18 cellular contexts compared by ENCODE assay signal in genomic region chr5:72145351-72145750, GRCh38. TPM values are rescaled to one million over a fixed set of nuclear protein-coding genes. Genes with fewer than 3 reads are reported as not detected.
DNase-seq lines count a peak whose midpoint lies in the region; ATAC-seq and TF ChIP-seq lines count a peak whose summit lies in the region.
"Had no signal": no experiment of that assay in that cellular context is flagged by ENCODE, and none has a peak within 500 bp of the region (broad histone marks: within the 10 kb centered on the region; RNA-seq: fewer than 3 reads in every experiment).

No MANE protein-coding gene starts in this region.

- no peaks in the 10 kb centered on the region for H3K9me3 Mint-ChIP-seq in activated T-helper 17 cell treated with anti-CD3 and anti-CD28 coated beads, Interleukin-2, amount 50 U/mL, for 72 hours
- H3K9me3 Mint-ChIP-seq: stimulated activated naive B cell treated with anti-CD40 and anti-IgM and Interleukin-4, amounts not matched to agents 10 μg/mL and 1 μg/mL and 100 μg/mL, for 72 hours had no signal

- peak overlapping the region in 2 of 4 donors; percentile 16 to 48 for H3K27ac ChIP-seq in gastrocnemius medialis
- H3K27ac ChIP-seq: SJCRH30 had no signal

- H3K36me3 ChIP-seq in HAP-1 (replicated peaks) (peaks cover 12% of the 10 kb centered on the region), gastrocnemius medialis (no peaks in the 10 kb centered on the region)
- H3K36me3 ChIP-seq: SJCRH30 had no signal

- intact Hi-C loops in gastrocnemius medialis (cut with DNase I; ENCODE audit: low total_unique reads) = loop anchor here (10.0 kb wide), 1 partner anchor 379 kb away; no protein-coding TSS in a partner anchor

- H3K27me3 Mint-ChIP-seq in activated T-helper 17 cell treated with anti-CD3 and anti-CD28 coated beads, Interleukin-2, amount 50 U/mL, for 72 hours = peaks cover 42% of the 10 kb centered on the region

- H3K27ac Mint-ChIP-seq in activated T-helper 17 cell treated with anti-CD3 and anti-CD28 coated beads, Interleukin-2, amount 50 U/mL, for 72 hours = no peak overlapping the region
- H3K27ac Mint-ChIP-seq: activated naive CD8-positive, alpha-beta T cell; stimulated activated naive B cell treated with anti-CD40 and anti-IgM and Interleukin-4, amounts not matched to agents 10 μg/mL and 1 μg/mL and 100 μg/mL, for 72 hours had no signal

- no peaks in the 10 kb centered on the region for H3K36me3 Mint-ChIP-seq in activated T-helper 17 cell treated with anti-CD3 and anti-CD28 coated beads, Interleukin-2, amount 50 U/mL, for 72 hours (ENCODE audit: low read depth)
- H3K36me3 Mint-ChIP-seq: activated naive CD8-positive, alpha-beta T cell; stimulated activated naive B cell treated with anti-CD40 and anti-IgM and Interleukin-4, amounts not matched to agents 10 μg/mL and 1 μg/mL and 100 μg/mL, for 72 hours had no signal

- H3K4me3 ChIP-seq in HAP-1 (no peak overlapping the region), fibroblast of mammary gland (ENCODE audit: control insufficient read depth, low read depth, low read length) (no peak overlapping the region), gastrocnemius medialis (no peak overlapping the region)
- H3K4me3 ChIP-seq: SJCRH30, smooth muscle cell had no signal

- ATAC-seq in SK-N-SH treated with all-trans-retinoic acid at 6 μM for 48 hours = no peak
- peak; percentile 46 to 65 for ATAC-seq in gastrocnemius medialis
- no peak for ATAC-seq in activated CD4-positive, CD25-positive, alpha-beta regulatory T cell treated with anti-CD3 and anti-CD28 coated beads, Interleukin-2, amount 50 U/mL, for 24 hours
- no peak for ATAC-seq in activated T-helper 17 cell treated with anti-CD3 and anti-CD28 coated beads, Interleukin-2, amount 50 U/mL, for 72 hours (replicated peaks)
- ATAC-seq: stimulated activated naive B cell treated with anti-CD40 and anti-IgM and Interleukin-4, amounts not matched to agents 10 μg/mL and 1 μg/mL and 100 μg/mL, for 72 hours had no signal

- TF ChIP-seq CTCF in fibroblast of mammary gland (conservative IDR thresholded peaks at IDR 0.05; ENCODE audit: control insufficient read depth, insufficient read depth, low read depth, low read length) (no peak), gastrocnemius medialis (IDR thresholded peaks at IDR 0.05 in 4 of 5, conservative IDR thresholded peaks at IDR 0.05 in 1 of 5) (no peak)

- H3K27me3 ChIP-seq in HAP-1 (ENCODE audit: low read depth) = no peaks in the 10 kb centered on the region
- H3K27me3 ChIP-seq in gastrocnemius medialis = no peaks in the 10 kb centered on the region
- H3K27me3 ChIP-seq: SJCRH30 had no signal

- TF ChIP-seq POLR2A in gastrocnemius medialis (IDR thresholded peaks at IDR 0.05) = no peak

- H3K9me3 ChIP-seq in HAP-1 (no peaks in the 10 kb centered on the region), gastrocnemius medialis (no peaks in the 10 kb centered on the region)
- H3K9me3 ChIP-seq: SJCRH30 had no signal

- no peak overlapping the region for H3K4me3 Mint-ChIP-seq in activated T-helper 17 cell treated with anti-CD3 and anti-CD28 coated beads, Interleukin-2, amount 50 U/mL, for 72 hours
- H3K4me3 Mint-ChIP-seq: activated naive CD8-positive, alpha-beta T cell; stimulated activated naive B cell treated with anti-CD40 and anti-IgM and Interleukin-4, amounts not matched to agents 10 μg/mL and 1 μg/mL and 100 μg/mL, for 72 hours had no signal

- DNase-seq in HAP-1 (ENCODE audit: low spot score in 2 of 2) = peak; percentile 61 to 99
- DNase-seq in fibroblast of mammary gland (ENCODE audit: low read depth) = peak; percentile 59
- no peak for DNase-seq in gastrocnemius medialis
- DNase-seq in activated naive CD4-positive, alpha-beta T cell treated with anti-CD3 and anti-CD28 coated beads, Interleukin-2, amount 50 U/mL, for 16 hours = no peak
- no peak for DNase-seq in mucosa of gallbladder (ENCODE audit: low spot score)
- DNase-seq: activated CD4-positive, alpha-beta T cell treated with anti-CD3 and anti-CD28 coated beads for 48 hours; AML-193; Calu3; mesendoderm; NCI-H1417 treated with DMSO at 0.1 percent for 48 hours; SJCRH30; stimulated activated naive B cell treated with anti-CD40 and anti-IgM and Interleukin-4, amounts not matched to agents 10 μg/mL and 1 μg/mL and 100 μg/mL, for 72 hours had no signal

- H3K4me1 ChIP-seq in HAP-1 (peaks cover 89% of the 10 kb centered on the region), gastrocnemius medialis (peaks cover 0 to 4% of the 10 kb centered on the region in 2 donors)

- in situ Hi-C loops in HAP-1 (cut with MboI; ENCODE audit: low sequenced_read_pairs) (loop anchor here (10.0 kb wide), 2 partner anchors 99 to 169 kb away; no protein-coding TSS in a partner anchor), gastrocnemius medialis (cut with MboI; ENCODE audit: low sequenced_read_pairs in 4 of 4) (loop anchor here in 2 of 4 donors (25.0 kb wide), 2 partner anchors 392 to 667 kb away; partner anchors contain the start of gene TNPO1 (in 1 of the 2))

- no peaks in the 10 kb centered on the region for H3K4me1 Mint-ChIP-seq in activated T-helper 17 cell treated with anti-CD3 and anti-CD28 coated beads, Interleukin-2, amount 50 U/mL, for 72 hours
- H3K4me1 Mint-ChIP-seq: stimulated activated naive B cell treated with anti-CD40 and anti-IgM and Interleukin-4, amounts not matched to agents 10 μg/mL and 1 μg/mL and 100 μg/mL, for 72 hours had no signal

TF ChIP-seq in SK-N-SH treated with all-trans-retinoic acid at 6 μM for 48 hours, 23 proteins besides CTCF, POLR2A, EP300 and RAD21:
- peak; percentile 42 for TF ChIP-seq ISL1 (CRISPR knock-in tag; IDR thresholded peaks at IDR 0.05)
- TF ChIP-seq PPARA (CRISPR knock-in tag; IDR thresholded peaks at IDR 0.05; ENCODE audit: borderline replicate concordance) = no peak

RNA-seq across cellular contexts. Expression of gene MAP1B, which starts 38.1 kb away (rescaled TPM):
- total RNA-seq in gastrocnemius medialis = 100 to 1,000 TPM in 2 of 4 donors, 10 to 100 TPM in 2; 44.2 to 120 (median 83.4) TPM
- total RNA-seq in activated T-helper 17 cell treated with anti-CD3 and anti-CD28 coated beads, Interleukin-2, amount 50 U/mL, for 72 hours = under 1 TPM; 0.04 to 0.11 TPM
- 81.3 TPM for total RNA-seq in mucosa of gallbladder
- total RNA-seq: OCI-LY7 had no signal

Comparison
In these comparisons a context has a peak if more than half of its experiments do, and no peak if none do; other contexts are left out.
1. DNase-seq: peak in HAP-1 (2 of 2) and fibroblast of mammary gland (single experiment); none in gastrocnemius medialis (0 of 2), activated naive CD4-positive, alpha-beta T cell treated with anti-CD3 and anti-CD28 coated beads, Interleukin-2, amount 50 U/mL, for 16 hours (single experiment) and mucosa of gallbladder (single experiment).
2. ATAC-seq: peak in gastrocnemius medialis (2 of 2); none in SK-N-SH treated with all-trans-retinoic acid at 6 μM for 48 hours (single experiment), activated CD4-positive, CD25-positive, alpha-beta regulatory T cell treated with anti-CD3 and anti-CD28 coated beads, Interleukin-2, amount 50 U/mL, for 24 hours (0 of 2) and activated T-helper 17 cell treated with anti-CD3 and anti-CD28 coated beads, Interleukin-2, amount 50 U/mL, for 72 hours (single experiment).
3. RNA of gene MAP1B, which starts 38.1 kb away (total RNA-seq): 44.2 to 120 TPM in gastrocnemius medialis and 81.3 TPM in mucosa of gallbladder (single experiment); 0.04 to 0.11 TPM in activated T-helper 17 cell treated with anti-CD3 and anti-CD28 coated beads, Interleukin-2, amount 50 U/mL, for 72 hours; every median in the first group is over 10 times any median in the second.